ENCODE assay signal across 26 cellular contexts in the genomic region with DNA sequence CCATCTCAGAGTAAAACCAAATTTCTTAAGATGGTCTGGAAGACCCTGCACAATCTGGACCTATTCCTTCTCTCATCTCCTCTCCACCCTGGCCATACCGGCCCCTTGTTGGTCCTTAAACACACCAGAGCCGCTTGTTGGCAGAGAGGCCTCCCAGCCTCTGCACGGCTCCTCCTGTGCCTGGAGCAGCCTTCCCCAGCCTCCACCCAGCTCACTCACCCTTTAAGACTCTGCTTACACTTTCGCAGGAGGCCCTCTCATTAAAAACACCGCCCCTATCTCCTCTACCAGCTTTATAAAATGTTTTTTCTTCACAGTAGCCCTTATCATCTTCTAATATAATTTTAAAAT. TPM values are rescaled to one million over a fixed set of nuclear protein-coding genes. Genes with fewer than 3 reads are reported as not detected.
DNase-seq lines count a peak whose midpoint lies in the region; ATAC-seq and TF ChIP-seq lines count a peak whose summit lies in the region.
"Had no signal": no experiment of that assay in that cellular context is flagged by ENCODE, and none has a peak within 500 bp of the region (broad histone marks: within the 10 kb centered on the region; RNA-seq: fewer than 3 reads in every experiment).

No MANE protein-coding gene starts in this region.

- no peak for TF ChIP-seq POLR2A in body of pancreas (IDR thresholded peaks at IDR 0.05)
- TF ChIP-seq POLR2A in spleen (IDR thresholded peaks at IDR 0.05), result no peak
- TF ChIP-seq POLR2A in adrenal gland (IDR thresholded peaks at IDR 0.05), result no peak

- H3K9me3 ChIP-seq in body of pancreas, result no peaks in the 10 kb centered on the region
- no peaks in the 10 kb centered on the region for H3K9me3 ChIP-seq in lower lobe of right lung
- H3K9me3 ChIP-seq in spleen, result no peaks in the 10 kb centered on the region
- H3K9me3 ChIP-seq in WERI-Rb-1 (ENCODE audit: severe bottlenecking), result no peaks in the 10 kb centered on the region
- H3K9me3 ChIP-seq in adrenal gland (replicated peaks in 1 of 3), result no peaks in the 10 kb centered on the region
- H3K9me3 ChIP-seq: Caco-2, SJCRH30 had no signal

- POLR2A ChIA-PET in GM10248 (lab: Yijun Ruan, JAX), result no interaction called here

- TF ChIP-seq CTCF in body of pancreas (IDR thresholded peaks at IDR 0.05), result no peak
- TF ChIP-seq CTCF in lower lobe of right lung (IDR thresholded peaks at IDR 0.05), result no peak
- TF ChIP-seq CTCF in spleen (IDR thresholded peaks at IDR 0.05 in 8 of 11, conservative IDR thresholded peaks at IDR 0.05 in 3 of 11), result no peak
- TF ChIP-seq CTCF in WERI-Rb-1 (IDR thresholded peaks at IDR 0.05; ENCODE audit: low read depth, low read length), result no peak
- no peak for TF ChIP-seq CTCF in GM10248 (IDR thresholded peaks at IDR 0.05; ENCODE audit: control extremely low read depth, extremely low read depth, low read depth, missing control alignments)
- TF ChIP-seq CTCF in adrenal gland (IDR thresholded peaks at IDR 0.05), result no peak

- no peak overlapping the region for H3K4me3 ChIP-seq in body of pancreas
- no peak overlapping the region for H3K4me3 ChIP-seq in lower lobe of right lung
- H3K4me3 ChIP-seq in spleen, result no peak overlapping the region
- H3K4me3 ChIP-seq in WERI-Rb-1 (ENCODE audit: low read depth, low read length), result no peak overlapping the region
- no peak overlapping the region for H3K4me3 ChIP-seq in adrenal gland
- H3K4me3 ChIP-seq: K562, SJCRH30 had no signal

- H3K27me3 ChIP-seq in body of pancreas (no peaks in the 10 kb centered on the region), lower lobe of right lung (ENCODE audit: low read depth) (no peaks in the 10 kb centered on the region), spleen (replicated peaks in 1 of 7) (no peaks in the 10 kb centered on the region), WERI-Rb-1 (ENCODE audit: insufficient read depth, low read depth, severe bottlenecking) (no peaks in the 10 kb centered on the region), adrenal gland (no peaks in the 10 kb centered on the region)
- H3K27me3 ChIP-seq: SJCRH30 had no signal

- H3K27ac ChIP-seq in body of pancreas (peak overlapping the region in 3 of 4 donors; percentile 19 to 74 (median 63)), lower lobe of right lung (peak overlapping the region; percentile 51), spleen (peak overlapping the region in 5 of 8 donors; percentile 54 to 78 (median 74)), WERI-Rb-1 (no peak overlapping the region), adrenal gland (no peak overlapping the region)
- H3K27ac ChIP-seq: SJCRH30 had no signal

- peak; percentile 13 for ATAC-seq in body of pancreas
- peak in 1 of 2 donors; percentile 28 for ATAC-seq in lower lobe of right lung
- ATAC-seq: K562, PC-3 had no signal

- peaks cover 31% of the 10 kb centered on the region for H3K4me1 ChIP-seq in body of pancreas
- H3K4me1 ChIP-seq in lower lobe of right lung, result peaks cover 16% of the 10 kb centered on the region
- peaks cover 4 to 17% (median 6%) of the 10 kb centered on the region in 6 donors for H3K4me1 ChIP-seq in spleen
- H3K4me1 ChIP-seq in adrenal gland (replicated peaks in 1 of 2), result peaks cover 3 to 5% of the 10 kb centered on the region in 2 donors
- H3K4me1 ChIP-seq: SJCRH30 had no signal

- WGBS in body of pancreas, 2 donors, result 24 to 28% methylated on average over 5 of the region's 5 CpGs
- WGBS in spleen, 5 donors, result 55 to 92% (median 79%) methylated on average over 5 of the region's 5 CpGs
- 56 to 89% (median 85%) methylated on average over 5 of the region's 5 CpGs for WGBS in adrenal gland, 4 donors

- no peak for DNase-seq in body of pancreas
- DNase-seq in lower lobe of right lung, result no peak
- no peak for DNase-seq in spleen
- DNase-seq in WERI-Rb-1, result no peak
- no peak for DNase-seq in GM10248 (ENCODE audit: extremely low spot score)
- no peak for DNase-seq in adrenal gland
- no peak for DNase-seq in islet precursor cell
- DNase-seq: C1 segment of cervical spinal cord; Caco-2; CD4-positive, alpha-beta memory T cell; GDM1; H7; Kasumi-1; NCI-H1092 treated with DMSO at 0.1 percent for 48 hours; NCI-H1436 treated with DMSO at 0.1 percent for 48 hours; NCI-H187 treated with DMSO at 0.1 percent for 48 hours; NCI-H524; NCI-H82; NK-92 treated with Interleukin-12 subunit alpha and Interleukin-12 subunit beta, amount 100 ng/mL, for 24 hours; SJCRH30 had no signal

- intact Hi-C loops in body of pancreas (cut with DNase I) (no loop called here), lower lobe of right lung (cut with DNase I) (no loop called here), spleen (cut with DNase I; ENCODE audit: low total_unique reads) (no loop called here), adrenal gland (cut with DNase I) (no loop called here)

- CTCF ChIA-PET in GM10248 (lab: Yijun Ruan, JAX), result no interaction called here

- no peaks in the 10 kb centered on the region for H3K36me3 ChIP-seq in body of pancreas (replicated peaks in 1 of 2; ENCODE audit: insufficient read depth in 1 of 2, low read depth in 2 of 2)
- no peaks in the 10 kb centered on the region for H3K36me3 ChIP-seq in lower lobe of right lung
- no peaks in the 10 kb centered on the region for H3K36me3 ChIP-seq in spleen
- no peaks in the 10 kb centered on the region for H3K36me3 ChIP-seq in WERI-Rb-1
- H3K36me3 ChIP-seq in adrenal gland (replicated peaks in 1 of 2), result no peaks in the 10 kb centered on the region
- H3K36me3 ChIP-seq: SJCRH30 had no signal

RNA-seq across cellular contexts. Expression of a gene that starts 49.8 kb away (rescaled TPM):
- total RNA-seq in body of pancreas (1 to 10 TPM in 1 of 2 donors, not detected in 1; 4.0 TPM), lower lobe of right lung (not detected), spleen (not detected), adrenal gland (not detected)
- polyA plus RNA-seq in spleen (not detected), adrenal gland (not detected)
- total RNA-seq: A673; CD4-positive, alpha-beta memory T cell; H7; HT-29; K562; M059J; PC-3; Right ventricle myocardium inferior; SJCRH30 had no signal
- polyA plus RNA-seq: CD4-positive, alpha-beta memory T cell; K562 had no signal

Comparison
In these comparisons a context has a peak if more than half of its experiments do, and no peak if none do; other contexts are left out.
1. H3K27ac ChIP-seq: peak in body of pancreas (3 of 4), lower lobe of right lung (single experiment) and spleen (5 of 8); none in WERI-Rb-1 (single experiment) and adrenal gland (0 of 5).